Comparison of ENCODE assay signal across 9 cellular contexts in genomic region chr1:113859478-113860175, GRCh38. TPM values are rescaled to one million over a fixed set of nuclear protein-coding genes. Genes with fewer than 3 reads are reported as not detected.
DNase-seq lines count a peak whose midpoint lies in the region; ATAC-seq and TF ChIP-seq lines count a peak whose summit lies in the region.
"Had no signal": no experiment of that assay in that cellular context is flagged by ENCODE, and none has a peak within 500 bp of the region (broad histone marks: within the 10 kb centered on the region; RNA-seq: fewer than 3 reads in every experiment).

No MANE protein-coding gene starts in this region.

- H3K36me3 Mint-ChIP-seq in naive thymus-derived CD4-positive, alpha-beta T cell, result peaks cover 12 to 54% (median 42%) of the 10 kb centered on the region in 5 donors
- peaks cover 57% of the 10 kb centered on the region for H3K36me3 Mint-ChIP-seq in activated CD4-positive, alpha-beta T cell treated with anti-CD3 and anti-CD28 coated beads, Interleukin-2, amount 10 ng/mL, durations not matched to agents 7 days and 5 days (ENCODE audit: low read depth)

- no peak overlapping the region for H3K4me3 ChIP-seq in naive thymus-derived CD4-positive, alpha-beta T cell (ENCODE audit: low read length)
- H3K4me3 ChIP-seq in adrenal gland, result peak overlapping the region in 1 of 4 donors; percentile 5
- no peak overlapping the region for H3K4me3 ChIP-seq in BE2C (ENCODE audit: low read depth, low read length)

- TF ChIP-seq CTCF in adrenal gland (IDR thresholded peaks at IDR 0.05), result no peak
- no peak for TF ChIP-seq CTCF in BE2C (IDR thresholded peaks at IDR 0.05; ENCODE audit: low read depth, low read length)

- no peaks in the 10 kb centered on the region for H3K9me3 Mint-ChIP-seq in naive thymus-derived CD4-positive, alpha-beta T cell
- no peaks in the 10 kb centered on the region for H3K9me3 Mint-ChIP-seq in activated CD4-positive, alpha-beta T cell treated with anti-CD3 and anti-CD28 coated beads, Interleukin-2, amount 10 ng/mL, durations not matched to agents 7 days and 5 days

- peak overlapping the region in 8 of 9 donors; percentile 10 to 73 (median 46) for H3K27ac Mint-ChIP-seq in naive thymus-derived CD4-positive, alpha-beta T cell
- H3K27ac Mint-ChIP-seq in activated CD4-positive, alpha-beta T cell treated with anti-CD3 and anti-CD28 coated beads, Interleukin-2, amount 10 ng/mL, durations not matched to agents 7 days and 5 days, result no peak overlapping the region

- intact Hi-C loops in naive thymus-derived CD4-positive, alpha-beta T cell (cut with micrococcal nuclease), result no loop called here
- intact Hi-C loops in adrenal gland (cut with DNase I), result no loop called here

- peaks cover 0 to 42% (median 5%) of the 10 kb centered on the region in 3 experiments for H3K36me3 ChIP-seq in naive thymus-derived CD4-positive, alpha-beta T cell (ENCODE audit: control insufficient read depth in 2 of 3, insufficient read depth in 3 of 3, low read length in 3 of 3)
- H3K36me3 ChIP-seq in adrenal gland (replicated peaks in 1 of 2) (no peaks in the 10 kb centered on the region), BE2C (no peaks in the 10 kb centered on the region)

- DNase-seq in NOMO-1 treated with DMSO at 0.1 percent for 48 hours (lab: John Stamatoyannopoulos, UW; ENCODE audit: unreplicated experiment) (peak; percentile 84), adrenal gland (no peak), BE2C (no peak), GM03348 (ENCODE audit: low spot score) (no peak)
- DNase-seq in naive thymus-derived CD4-positive, alpha-beta T cell, result no peak
- DNase-seq in activated CD4-positive, alpha-beta T cell treated with anti-CD3 and anti-CD28 coated beads, Interleukin-2, amount 10 ng/mL, durations not matched to agents 7 days and 5 days, result no peak

- no peak for TF ChIP-seq POLR2A in adrenal gland (IDR thresholded peaks at IDR 0.05)

- H3K9me3 ChIP-seq in naive thymus-derived CD4-positive, alpha-beta T cell (ENCODE audit: control insufficient read depth in 2 of 3, low read length in 3 of 3), result no peaks in the 10 kb centered on the region
- no peaks in the 10 kb centered on the region for H3K9me3 ChIP-seq in adrenal gland (replicated peaks in 1 of 3)
- no peaks in the 10 kb centered on the region for H3K9me3 ChIP-seq in BE2C

- 59 to 68% (median 64%) methylated on average over 3 of the region's 3 CpGs for WGBS in adrenal gland, 4 donors

- peaks cover 0 to 25% of the 10 kb centered on the region in 2 donors for H3K4me1 ChIP-seq in naive thymus-derived CD4-positive, alpha-beta T cell (ENCODE audit: control insufficient read depth in 2 of 2, insufficient read depth in 2 of 2, low read length in 2 of 2)
- H3K4me1 ChIP-seq in adrenal gland (replicated peaks in 1 of 2) (no peaks in the 10 kb centered on the region), BE2C (no peaks in the 10 kb centered on the region)

- peak overlapping the region in 8 of 10 donors; percentile 2 to 70 (median 34) for H3K4me3 Mint-ChIP-seq in naive thymus-derived CD4-positive, alpha-beta T cell
- no peak overlapping the region for H3K4me3 Mint-ChIP-seq in activated CD4-positive, alpha-beta T cell treated with anti-CD3 and anti-CD28 coated beads, Interleukin-2, amount 10 ng/mL, durations not matched to agents 7 days and 5 days

- peaks cover 21 to 47% (median 33%) of the 10 kb centered on the region in 7 donors for H3K4me1 Mint-ChIP-seq in naive thymus-derived CD4-positive, alpha-beta T cell
- peaks cover 43% of the 10 kb centered on the region for H3K4me1 Mint-ChIP-seq in activated CD4-positive, alpha-beta T cell treated with anti-CD3 and anti-CD28 coated beads, Interleukin-2, amount 10 ng/mL, durations not matched to agents 7 days and 5 days

- no peak overlapping the region for H3K27ac ChIP-seq in naive thymus-derived CD4-positive, alpha-beta T cell (ENCODE audit: low read depth, low read length)
- H3K27ac ChIP-seq in adrenal gland, result peak overlapping the region in 1 of 5 donors; percentile 15

- H3K27me3 Mint-ChIP-seq in naive thymus-derived CD4-positive, alpha-beta T cell, result no peaks in the 10 kb centered on the region
- no peaks in the 10 kb centered on the region for H3K27me3 Mint-ChIP-seq in activated CD4-positive, alpha-beta T cell treated with anti-CD3 and anti-CD28 coated beads, Interleukin-2, amount 10 ng/mL, durations not matched to agents 7 days and 5 days

- CTCF ChIA-PET in naive thymus-derived CD4-positive, alpha-beta T cell (lab: Charles Lee), result interaction anchor here (1.0 to 1.1 kb wide), 2 partner anchors 10 to 11 kb away, joined by 3 to 5 read pairs; no protein-coding TSS in a partner anchor
- CTCF ChIA-PET in activated CD4-positive, alpha-beta T cell treated with anti-CD3 and anti-CD28 coated beads, Interleukin-2, amount 10 ng/mL, durations not matched to agents 7 days and 5 days (lab: Charles Lee), result interaction anchor here (0.5 to 3.5 kb wide), 9 partner anchors 10 to 1090 kb away, joined by 3 to 15 read pairs (median 4); no protein-coding TSS in a partner anchor

- no peaks in the 10 kb centered on the region for H3K27me3 ChIP-seq in naive thymus-derived CD4-positive, alpha-beta T cell (ENCODE audit: control insufficient read depth in 2 of 2, insufficient read depth in 2 of 2, low read length in 2 of 2)
- H3K27me3 ChIP-seq in adrenal gland, result no peaks in the 10 kb centered on the region
- no peaks in the 10 kb centered on the region for H3K27me3 ChIP-seq in BE2C

- POLR2A ChIA-PET in naive thymus-derived CD4-positive, alpha-beta T cell (lab: Charles Lee), result interaction anchor here (0.7 to 1.3 kb wide), 2 partner anchors 34 to 45 kb away, joined by 3 to 6 read pairs; partner anchors contain the start of gene AP4B1
- POLR2A ChIA-PET in activated CD4-positive, alpha-beta T cell treated with anti-CD3 and anti-CD28 coated beads, Interleukin-2, amount 10 ng/mL, durations not matched to agents 7 days and 5 days (lab: Charles Lee), result interaction anchor here (0.7 to 1.5 kb wide), 2 partner anchors 11 to 70 kb away, joined by 3 to 4 read pairs; partner anchors contain the start of gene HIPK1

- ATAC-seq in GM18909 (IDR thresholded peaks at IDR 0.05; ENCODE audit: poor library complexity, unreplicated experiment) (peak; percentile 90), HG02759 (IDR thresholded peaks at IDR 0.05; ENCODE audit: unreplicated experiment) (peak; percentile 85)
- peak; percentile 78 for ATAC-seq in naive thymus-derived CD4-positive, alpha-beta T cell

RNA-seq across cellular contexts. Expression of gene PTPN22, which starts 11.9 kb away (rescaled TPM):
- total RNA-seq in naive thymus-derived CD4-positive, alpha-beta T cell, result 10 to 100 TPM; 22.2 to 76.7 (median 27.5) TPM
- 10 to 100 TPM; 29.7 to 37.9 TPM for polyA plus RNA-seq in naive thymus-derived CD4-positive, alpha-beta T cell
- 1 to 10 TPM; 2.1 to 6.2 (median 3.6) TPM for total RNA-seq in adrenal gland
- polyA plus RNA-seq in adrenal gland, result 1 to 10 TPM; 1.3 to 1.6 (median 1.5) TPM
- total RNA-seq in activated CD4-positive, alpha-beta T cell treated with anti-CD3 and anti-CD28 coated beads, Interleukin-2, amount 10 ng/mL, durations not matched to agents 7 days and 5 days, result 10 to 100 TPM; 62.8 to 74.6 TPM
- 1.1 TPM for polyA plus RNA-seq in BE2C (2012; ENCODE audit: insufficient read depth, insufficient read length, low read depth)

RNA-seq across cellular contexts. Expression of gene BCL2L15, which starts 27.8 kb away (rescaled TPM):
- total RNA-seq in naive thymus-derived CD4-positive, alpha-beta T cell, result 1 to 10 TPM; 1.1 to 7.5 (median 1.6) TPM
- polyA plus RNA-seq in naive thymus-derived CD4-positive, alpha-beta T cell, result under 1 TPM in 1 of 2 donors, not detected in 1; 0.60 TPM
- total RNA-seq in adrenal gland, result 1 to 10 TPM in 2 of 8 donors, under 1 TPM in 4, not detected in 2; 0.07 to 1.3 (median 0.20) TPM
- under 1 TPM; 0.26 to 0.48 (median 0.34) TPM for polyA plus RNA-seq in adrenal gland
- 1 to 10 TPM in 1 of 2 experiments, under 1 TPM in 1; 0.98 to 1.1 TPM for total RNA-seq in activated CD4-positive, alpha-beta T cell treated with anti-CD3 and anti-CD28 coated beads, Interleukin-2, amount 10 ng/mL, durations not matched to agents 7 days and 5 days
- polyA plus RNA-seq in BE2C (2012; ENCODE audit: insufficient read depth, insufficient read length, low read depth), result 0.62 TPM
- total RNA-seq: M059J had no signal

RNA-seq across cellular contexts. Expression of gene AP4B1, which starts 45.0 kb away (rescaled TPM):
- total RNA-seq in naive thymus-derived CD4-positive, alpha-beta T cell, result 10 to 100 TPM; 50.8 to 75.4 (median 65.0) TPM
- polyA plus RNA-seq in naive thymus-derived CD4-positive, alpha-beta T cell, result 10 to 100 TPM; 13.7 to 15.6 TPM
- 10 to 100 TPM in 7 of 8 donors, 1 to 10 TPM in 1; 9.8 to 18.7 (median 13.7) TPM for total RNA-seq in adrenal gland
- polyA plus RNA-seq in adrenal gland, result 10 to 100 TPM; 15.7 to 18.0 (median 16.0) TPM
- 10 to 100 TPM; 39.4 to 41.9 TPM for total RNA-seq in activated CD4-positive, alpha-beta T cell treated with anti-CD3 and anti-CD28 coated beads, Interleukin-2, amount 10 ng/mL, durations not matched to agents 7 days and 5 days
- 34.1 TPM for polyA plus RNA-seq in BE2C (2012; ENCODE audit: insufficient read depth, insufficient read length, low read depth)

RNA-seq across cellular contexts. Expression of gene DCLRE1B, which starts 45.5 kb away (rescaled TPM):
- 10 to 100 TPM in 1 of 5 experiments, 1 to 10 TPM in 4; 4.1 to 13.6 (median 6.9) TPM for total RNA-seq in naive thymus-derived CD4-positive, alpha-beta T cell
- 1 to 10 TPM; 3.7 to 6.8 TPM for polyA plus RNA-seq in naive thymus-derived CD4-positive, alpha-beta T cell
- total RNA-seq in adrenal gland, result 1 to 10 TPM; 2.9 to 6.1 (median 4.5) TPM
- polyA plus RNA-seq in adrenal gland, result 1 to 10 TPM; 1.1 to 3.3 (median 1.4) TPM
- total RNA-seq in activated CD4-positive, alpha-beta T cell treated with anti-CD3 and anti-CD28 coated beads, Interleukin-2, amount 10 ng/mL, durations not matched to agents 7 days and 5 days, result 10 to 100 TPM; 16.2 to 19.4 TPM
- polyA plus RNA-seq in BE2C (2012; ENCODE audit: insufficient read depth, insufficient read length, low read depth), result 7.6 TPM

RNA-seq across cellular contexts. Expression of gene RSBN1, which starts 47.4 kb away (rescaled TPM):
- 10 to 100 TPM; 29.9 to 58.1 (median 42.0) TPM for total RNA-seq in naive thymus-derived CD4-positive, alpha-beta T cell
- 10 to 100 TPM; 40.7 to 44.2 TPM for polyA plus RNA-seq in naive thymus-derived CD4-positive, alpha-beta T cell
- 10 to 100 TPM; 12.1 to 33.0 (median 16.7) TPM for total RNA-seq in adrenal gland
- 10 to 100 TPM in 1 of 3 donors, 1 to 10 TPM in 2; 3.9 to 10.5 (median 6.0) TPM for polyA plus RNA-seq in adrenal gland
- total RNA-seq in activated CD4-positive, alpha-beta T cell treated with anti-CD3 and anti-CD28 coated beads, Interleukin-2, amount 10 ng/mL, durations not matched to agents 7 days and 5 days, result 10 to 100 TPM; 30.8 to 31.7 TPM
- 9.3 TPM for polyA plus RNA-seq in BE2C (2012; ENCODE audit: insufficient read depth, insufficient read length, low read depth)
